In genomic region chr11:6481924-6482275, GRCh38 we compare ENCODE assay signal across 8 cellular contexts. TPM values are rescaled to one million over a fixed set of nuclear protein-coding genes. Genes with fewer than 3 reads are reported as not detected.
DNase-seq lines count a peak whose midpoint lies in the region; ATAC-seq, FAIRE-seq and TF ChIP-seq lines count a peak whose summit lies in the region.

No MANE protein-coding gene starts in this region.

- ATAC-seq in CD4-positive, CD25-positive, alpha-beta regulatory T cell (ENCODE audit: low read depth in 2 of 2): no peak
- peak; percentile 2 for ATAC-seq in HG02642 (IDR thresholded peaks at IDR 0.05; ENCODE audit: poor library complexity, unreplicated experiment)

- peaks cover 33% of the 10 kb centered on the region for H3K4me1 ChIP-seq in CD4-positive, CD25-positive, alpha-beta regulatory T cell (ENCODE audit: control insufficient read depth, insufficient read depth, low read length, poor library complexity, severe bottlenecking)
- H3K4me1 ChIP-seq in adrenal gland (replicated peaks in 1 of 2) (peaks cover 23 to 24% of the 10 kb centered on the region in 2 donors), kidney (ENCODE audit: control insufficient read depth in 1 of 2, insufficient read depth in 1 of 2, low read depth in 1 of 2, low read length in 2 of 2) (peaks cover 14 to 22% of the 10 kb centered on the region in 2 donors), thymus (ENCODE audit: control insufficient read depth, insufficient read depth, low read length) (peaks cover 17% of the 10 kb centered on the region)

- peaks cover 20 to 50% (median 31%) of the 10 kb centered on the region in 4 donors for H3K4me1 Mint-ChIP-seq in CD4-positive, CD25-positive, alpha-beta regulatory T cell

- FAIRE-seq in kidney (lab: Jason Lieb, UNC): no peak

- H3K36me3 ChIP-seq in CD4-positive, CD25-positive, alpha-beta regulatory T cell (ENCODE audit: control insufficient read depth, insufficient read depth, low read length): peaks cover 47% of the 10 kb centered on the region
- H3K36me3 ChIP-seq in adrenal gland (replicated peaks in 1 of 2) (peaks cover 0 to 61% of the 10 kb centered on the region in 2 donors), kidney (ENCODE audit: control insufficient read depth in 1 of 2, insufficient read depth in 2 of 2, low read length in 2 of 2) (peaks cover 33% of the 10 kb centered on the region in 2 donors), thymus (ENCODE audit: control insufficient read depth, insufficient read depth) (peaks cover 28% of the 10 kb centered on the region)

- 3 to 7% (median 5%) methylated on average over 13 of the region's 13 CpGs for WGBS in adrenal gland, 4 donors
- 9% methylated on average over 13 of the region's 13 CpGs for WGBS in thymus

- H3K27ac Mint-ChIP-seq in CD4-positive, CD25-positive, alpha-beta regulatory T cell: peak overlapping the region; percentile 11 to 98 (median 97)

- peak overlapping the region; percentile 93 to 96 for H3K9ac ChIP-seq in kidney (ENCODE audit: low read length in 2 of 2)

- H3K9me3 Mint-ChIP-seq in CD4-positive, CD25-positive, alpha-beta regulatory T cell: peaks cover 0 to 2% (median 0%) of the 10 kb centered on the region in 7 donors

- H3K4me3 Mint-ChIP-seq in CD4-positive, CD25-positive, alpha-beta regulatory T cell: peak overlapping the region; percentile 89 to 99 (median 96)

- no peak for TF ChIP-seq POLR2A in adrenal gland (IDR thresholded peaks at IDR 0.05)

- H3K27me3 Mint-ChIP-seq in CD4-positive, CD25-positive, alpha-beta regulatory T cell: no peaks in the 10 kb centered on the region

- TF ChIP-seq CTCF in adrenal gland (IDR thresholded peaks at IDR 0.05): no peak
- TF ChIP-seq CTCF in kidney (IDR thresholded peaks at IDR 0.05; ENCODE audit: borderline replicate concordance, extremely low read depth, insufficient read depth): no peak

- H3K4me3 ChIP-seq in CD4-positive, CD25-positive, alpha-beta regulatory T cell (ENCODE audit: low read depth, low read length): peak overlapping the region; percentile 87
- H3K4me3 ChIP-seq in adrenal gland: peak overlapping the region; percentile 73 to 82 (median 78)
- H3K4me3 ChIP-seq in kidney (ENCODE audit: low read length in 2 of 2): peak overlapping the region; percentile 94 to 97
- H3K4me3 ChIP-seq in thymus (ENCODE audit: low read length): peak overlapping the region; percentile 75

- H3K27ac ChIP-seq in CD4-positive, CD25-positive, alpha-beta regulatory T cell (ENCODE audit: insufficient read depth, low read length, poor library complexity, severe bottlenecking): peak overlapping the region; percentile 94
- H3K27ac ChIP-seq in adrenal gland: peak overlapping the region; percentile 88 to 96 (median 92)
- peak overlapping the region; percentile 91 to 93 for H3K27ac ChIP-seq in kidney (ENCODE audit: low read depth in 2 of 2, low read length in 2 of 2)
- H3K27ac ChIP-seq in thymus (ENCODE audit: low read depth): peak overlapping the region; percentile 90

- intact Hi-C loops in adrenal gland (cut with DNase I): no loop called here
- intact Hi-C loops in kidney (cut with DNase I): no loop called here

- DNase-seq in CD4-positive, CD25-positive, alpha-beta regulatory T cell: no peak
- DNase-seq in adrenal gland: peak in 1 of 7 donors; percentile 25
- DNase-seq in kidney: no peak
- no peak for DNase-seq in NCI-H2171 (lab: John Stamatoyannopoulos, UW)
- DNase-seq in glomerular visceral epithelial cell (ENCODE audit: extremely low spot score): no peak
- DNase-seq in NCI-H2196 (lab: John Stamatoyannopoulos, UW; ENCODE audit: unreplicated experiment): no peak

- no peaks in the 10 kb centered on the region for H3K9me3 ChIP-seq in CD4-positive, CD25-positive, alpha-beta regulatory T cell (ENCODE audit: control insufficient read depth in 2 of 2, low read length in 2 of 2)
- no peaks in the 10 kb centered on the region for H3K9me3 ChIP-seq in adrenal gland (replicated peaks in 1 of 3)
- no peaks in the 10 kb centered on the region for H3K9me3 ChIP-seq in kidney (ENCODE audit: control insufficient read depth in 1 of 2, low read length in 2 of 2)
- no peaks in the 10 kb centered on the region for H3K9me3 ChIP-seq in thymus (ENCODE audit: control insufficient read depth)

- H3K36me3 Mint-ChIP-seq in CD4-positive, CD25-positive, alpha-beta regulatory T cell: peaks cover 18% of the 10 kb centered on the region

- H3K27me3 ChIP-seq in CD4-positive, CD25-positive, alpha-beta regulatory T cell (ENCODE audit: control insufficient read depth, insufficient read depth, low read length): no peaks in the 10 kb centered on the region
- H3K27me3 ChIP-seq in adrenal gland (no peaks in the 10 kb centered on the region), thymus (ENCODE audit: control insufficient read depth, insufficient read depth) (no peaks in the 10 kb centered on the region)

RNA-seq across cellular contexts. Expression of gene TIMM10B, which starts 0.6 kb away (rescaled TPM):
- 49.8 TPM for total RNA-seq in CD4-positive, CD25-positive, alpha-beta regulatory T cell
- polyA plus RNA-seq in CD4-positive, CD25-positive, alpha-beta regulatory T cell: 10 to 100 TPM; 24.5 to 47.9 (median 33.4) TPM
- total RNA-seq in adrenal gland: 10 to 100 TPM; 30.3 to 81.9 (median 40.5) TPM
- polyA plus RNA-seq in adrenal gland: 10 to 100 TPM; 12.1 to 96.9 (median 16.7) TPM
- total RNA-seq in kidney: 44.7 TPM
- polyA plus RNA-seq in kidney (ENCODE audit: insufficient read depth, low read depth, low replicate concordance): 34.6 TPM
- 18.5 TPM for polyA plus RNA-seq in thymus

RNA-seq across cellular contexts. Expression of gene ARFIP2, which starts 0.8 kb away (rescaled TPM):
- total RNA-seq in CD4-positive, CD25-positive, alpha-beta regulatory T cell: 45.4 TPM
- polyA plus RNA-seq in CD4-positive, CD25-positive, alpha-beta regulatory T cell: 10 to 100 TPM; 33.0 to 38.3 (median 35.6) TPM
- total RNA-seq in adrenal gland: 100 to 1,000 TPM in 1 of 8 donors, 10 to 100 TPM in 7; 47.4 to 108 (median 65.5) TPM
- polyA plus RNA-seq in adrenal gland: 10 to 100 TPM; 51.1 to 65.0 (median 53.1) TPM
- total RNA-seq in kidney: 45.6 TPM
- polyA plus RNA-seq in kidney (ENCODE audit: insufficient read depth, low read depth, low replicate concordance): 62.3 TPM
- 40.7 TPM for polyA plus RNA-seq in thymus

RNA-seq across cellular contexts. Expression of gene TRIM3, which starts 8.2 kb away (rescaled TPM):
- 16.4 TPM for total RNA-seq in CD4-positive, CD25-positive, alpha-beta regulatory T cell
- polyA plus RNA-seq in CD4-positive, CD25-positive, alpha-beta regulatory T cell: 1 to 10 TPM in 3 of 4 donors, under 1 TPM in 1; 0.91 to 2.7 (median 1.9) TPM
- total RNA-seq in adrenal gland (10 to 100 TPM in 4 of 8 donors, 1 to 10 TPM in 4; 6.6 to 20.6 (median 10.4) TPM), kidney (20.8 TPM)
- polyA plus RNA-seq in adrenal gland (10 to 100 TPM in 2 of 3 donors, 1 to 10 TPM in 1; 6.7 to 23.8 (median 16.8) TPM), kidney (ENCODE audit: insufficient read depth, low read depth, low replicate concordance) (10.8 TPM), thymus (8.3 TPM)

RNA-seq across cellular contexts. Expression of gene DNHD1, which starts 15.2 kb away (rescaled TPM):
- 32.7 TPM for total RNA-seq in CD4-positive, CD25-positive, alpha-beta regulatory T cell
- 1 to 10 TPM in 3 of 4 donors, under 1 TPM in 1; 0.65 to 1.6 (median 1.4) TPM for polyA plus RNA-seq in CD4-positive, CD25-positive, alpha-beta regulatory T cell
- total RNA-seq in adrenal gland (10 to 100 TPM in 3 of 8 donors, 1 to 10 TPM in 5; 5.7 to 14.0 (median 8.7) TPM), kidney (10.1 TPM)
- polyA plus RNA-seq in adrenal gland (10 to 100 TPM in 2 of 3 donors, 1 to 10 TPM in 1; 3.9 to 27.1 (median 16.8) TPM), kidney (ENCODE audit: insufficient read depth, low read depth, low replicate concordance) (3.5 TPM), thymus (21.6 TPM)

RNA-seq across cellular contexts. Expression of gene HPX, which starts 41.1 kb away (rescaled TPM):
- total RNA-seq in CD4-positive, CD25-positive, alpha-beta regulatory T cell: 1.5 TPM
- polyA plus RNA-seq in CD4-positive, CD25-positive, alpha-beta regulatory T cell: not detected
- total RNA-seq in adrenal gland (10 to 100 TPM in 1 of 8 donors, 1 to 10 TPM in 6, under 1 TPM in 1; 0.26 to 25.2 (median 1.7) TPM), kidney (1.3 TPM)
- polyA plus RNA-seq in adrenal gland (1 to 10 TPM; 1.5 to 1.8 (median 1.8) TPM), kidney (ENCODE audit: insufficient read depth, low read depth, low replicate concordance) (0.88 TPM), thymus (1.9 TPM)
